In the genomic region with DNA sequence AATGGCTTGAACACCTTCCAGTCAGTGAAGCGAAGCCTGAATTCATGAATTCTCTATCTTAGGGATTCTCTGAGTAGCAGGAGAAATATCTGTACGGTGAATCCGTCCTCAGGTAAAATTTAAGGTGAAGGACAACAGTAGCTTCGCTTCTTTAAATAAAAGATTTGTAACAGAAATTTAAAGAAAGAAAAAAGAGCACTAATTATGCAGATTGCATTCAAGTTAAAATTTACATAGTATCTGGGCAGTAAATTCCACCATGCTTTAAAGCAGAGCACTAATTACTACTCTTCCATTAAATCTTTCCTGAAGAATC, we compare ENCODE assay signal across 11 cellular contexts.
"Had no signal": no experiment of that assay in that cellular context is flagged by ENCODE, and none has a peak within 500 bp of the region (broad histone marks: within the 10 kb centered on the region; RNA-seq: fewer than 3 reads in every experiment).

No MANE protein-coding gene starts in this region.

- H3K4me3 ChIP-seq: esophagus squamous epithelium, mucosa of descending colon, pancreas, thoracic aorta, uterus had no signal

- H3K36me3 Mint-ChIP-seq: activated naive CD8-positive, alpha-beta T cell; natural killer cell had no signal

- FAIRE-seq: pancreas had no signal

- H3K27ac Mint-ChIP-seq: activated CD4-positive, alpha-beta memory T cell treated with anti-CD3 and anti-CD28 coated beads, Interleukin-2, amount 10 ng/mL, durations not matched to agents 7 days and 5 days; activated naive CD8-positive, alpha-beta T cell; natural killer cell; stimulated activated naive CD8-positive, alpha-beta T cell treated with anti-CD3 and anti-CD28 coated beads, Interleukin-15, amount 100 ng/mL, for 72 hours; T-helper 2 cell treated with Interferon-gamma antibody and Interleukin-4, amounts not matched to agents 5 μg/mL and 100 μg/mL, for 36 hours had no signal

- H3K36me3 ChIP-seq: esophagus squamous epithelium, pancreas, thoracic aorta, uterus had no signal

- H3K9me3 Mint-ChIP-seq: activated CD4-positive, alpha-beta memory T cell treated with anti-CD3 and anti-CD28 coated beads, Interleukin-2, amount 10 ng/mL, durations not matched to agents 7 days and 5 days; stimulated activated naive CD8-positive, alpha-beta T cell treated with anti-CD3 and anti-CD28 coated beads, Interleukin-15, amount 100 ng/mL, for 72 hours; T-helper 2 cell treated with Interferon-gamma antibody and Interleukin-4, amounts not matched to agents 5 μg/mL and 100 μg/mL, for 36 hours had no signal

- H3K4me1 Mint-ChIP-seq: activated CD4-positive, alpha-beta memory T cell treated with anti-CD3 and anti-CD28 coated beads, Interleukin-2, amount 10 ng/mL, durations not matched to agents 7 days and 5 days; natural killer cell; stimulated activated naive CD8-positive, alpha-beta T cell treated with anti-CD3 and anti-CD28 coated beads, Interleukin-15, amount 100 ng/mL, for 72 hours had no signal

- DNase-seq: activated gamma-delta T cell, esophagus squamous epithelium, natural killer cell had no signal

- H3K27me3 ChIP-seq: pancreas had no signal

- H3K9me3 ChIP-seq: esophagus squamous epithelium, mucosa of descending colon, pancreas, thoracic aorta, uterus had no signal

- H3K4me3 Mint-ChIP-seq: activated CD4-positive, alpha-beta memory T cell treated with anti-CD3 and anti-CD28 coated beads, Interleukin-2, amount 10 ng/mL, durations not matched to agents 7 days and 5 days; activated naive CD8-positive, alpha-beta T cell; natural killer cell; stimulated activated naive CD8-positive, alpha-beta T cell treated with anti-CD3 and anti-CD28 coated beads, Interleukin-15, amount 100 ng/mL, for 72 hours; T-helper 2 cell treated with Interferon-gamma antibody and Interleukin-4, amounts not matched to agents 5 μg/mL and 100 μg/mL, for 36 hours had no signal

- H3K4me1 ChIP-seq: esophagus squamous epithelium, pancreas, uterus had no signal

- H3K27ac ChIP-seq: esophagus squamous epithelium, pancreas, thoracic aorta, uterus had no signal
